Comparison of ENCODE assay signal across 1 cellular context in the genomic region with DNA sequence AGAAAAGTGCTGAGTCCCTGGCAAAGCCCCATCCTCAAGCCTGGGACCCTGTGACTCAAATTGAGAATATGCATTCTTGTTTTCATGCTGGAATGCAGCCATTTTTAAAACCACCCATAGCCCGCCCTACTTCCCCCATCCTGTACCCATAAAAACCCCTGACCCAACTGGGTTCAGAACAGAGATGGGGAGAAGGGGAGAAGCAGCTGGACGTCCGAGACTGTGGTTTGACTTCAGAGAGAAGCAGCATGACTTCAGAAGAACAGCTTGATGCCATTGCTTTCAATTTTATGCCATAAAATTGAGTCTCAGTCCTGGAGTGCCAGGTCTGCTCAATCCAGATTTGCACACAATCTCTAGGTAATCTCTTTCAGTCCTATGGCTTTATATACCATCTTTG.
TF ChIP-seq lines count a peak whose summit lies in the region.

No MANE protein-coding gene starts in this region.

TF ChIP-seq in GM12878, 131 proteins besides CTCF, POLR2A, EP300 and RAD21 (continued from another document):
- TF ChIP-seq NFYA (IDR thresholded peaks at IDR 0.05; ENCODE audit: borderline replicate concordance, low read depth, low read length): no peak
- TF ChIP-seq NFIC (IDR thresholded peaks at IDR 0.05; ENCODE audit: low read depth, low read length): no peak
